ENCODE assay signal across 24 cellular contexts in the genomic region with DNA sequence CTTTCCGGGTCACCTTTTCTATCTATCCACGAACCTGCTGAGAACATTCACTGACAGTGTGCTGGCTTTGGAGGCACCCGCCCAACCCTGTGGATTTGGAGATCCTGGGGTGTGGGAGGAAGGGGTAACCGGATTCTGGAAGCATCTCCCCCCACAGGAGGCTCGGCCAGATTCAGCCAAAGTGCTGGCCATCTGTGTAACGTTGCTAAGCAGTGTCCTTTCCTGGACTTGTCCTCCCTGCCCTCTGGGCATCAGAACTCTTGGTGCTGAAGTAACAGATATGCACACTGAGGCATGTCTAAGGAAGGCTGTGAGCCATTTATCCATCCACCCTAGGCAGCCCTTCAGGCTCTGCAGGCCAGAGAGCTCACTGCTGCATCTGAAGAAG.
A peak's percentile ranks its signal among the peaks of the same experiment; 100 is the strongest.
DNase-seq lines count a peak whose midpoint lies in the region; ATAC-seq and TF ChIP-seq lines count a peak whose summit lies in the region.
"Had no signal": no experiment of that assay in that cellular context is flagged by ENCODE, and none has a peak within 500 bp of the region (broad histone marks: within the 10 kb centered on the region; RNA-seq: fewer than 3 reads in every experiment).

No MANE protein-coding gene starts in this region.

- POLR2A ChIA-PET in OCI-LY7 (lab: Charles Lee), result no interaction called here

- no peaks in the 10 kb centered on the region for H3K27me3 ChIP-seq in left lung
- H3K27me3 ChIP-seq: brain microvascular endothelial cell, suprapubic skin had no signal

- no peaks in the 10 kb centered on the region for H3K36me3 ChIP-seq in left lung
- H3K36me3 ChIP-seq in OCI-LY7 (ENCODE audit: insufficient read depth, low read length), result no peaks in the 10 kb centered on the region
- H3K36me3 ChIP-seq: brain microvascular endothelial cell, HAP-1, suprapubic skin had no signal

- ATAC-seq in Right ventricle myocardium inferior, result peak; percentile 38
- ATAC-seq in left lung, result peak; percentile 15
- ATAC-seq: activated naive CD8-positive, alpha-beta T cell treated with anti-CD3 and anti-CD28 coated beads, Interleukin-2, amount 50 U/mL, for 24 hours; naive thymus-derived CD4-positive, alpha-beta T cell; WTC11 had no signal

- H3K27ac ChIP-seq in left lung (no peak overlapping the region), OCI-LY7 (ENCODE audit: low read depth, low read length, poor library complexity, severe bottlenecking) (no peak overlapping the region)
- H3K27ac ChIP-seq: 22Rv1, brain microvascular endothelial cell, suprapubic skin had no signal

- peaks cover 0 to 3% of the 10 kb centered on the region in 2 donors for H3K4me1 ChIP-seq in left lung
- no peaks in the 10 kb centered on the region for H3K4me1 ChIP-seq in OCI-LY7 (ENCODE audit: insufficient read depth, low read length, poor library complexity, severe bottlenecking)
- H3K4me1 ChIP-seq: HAP-1 had no signal

- H3K9me3 ChIP-seq in left lung, result no peaks in the 10 kb centered on the region
- H3K9me3 ChIP-seq in OCI-LY7 (ENCODE audit: low read length), result no peaks in the 10 kb centered on the region
- H3K9me3 ChIP-seq: HAP-1, suprapubic skin had no signal

- no peak overlapping the region for H2AFZ ChIP-seq in OCI-LY7 (ENCODE audit: low read length)

- no peaks in the 10 kb centered on the region for H3K9me2 ChIP-seq in OCI-LY7 (ENCODE audit: insufficient read depth, low read length)

- H4K20me1 ChIP-seq in OCI-LY7 (ENCODE audit: insufficient read depth, low read length), result no peaks in the 10 kb centered on the region

- H3K79me2 ChIP-seq in OCI-LY7 (ENCODE audit: insufficient read depth, low read depth, low read length), result no peaks in the 10 kb centered on the region

- no peak overlapping the region for H3K4me2 ChIP-seq in OCI-LY7 (ENCODE audit: low read length)

- CTCF ChIA-PET in OCI-LY7 (lab: Charles Lee; ENCODE audit: unreplicated experiment), result no interaction called here

- intact Hi-C loops in Right ventricle myocardium inferior (cut with DNase I), result loop anchor here (2.0 kb wide), 1 partner anchor 30 kb away; no protein-coding TSS in a partner anchor
- intact Hi-C loops in cardiac septum (cut with DNase I), result no loop called here
- intact Hi-C loops in left lung (cut with DNase I), result no loop called here
- intact Hi-C loops in OCI-LY7 (cut with micrococcal nuclease; ENCODE audit: unreplicated experiment), result no loop called here

- H3K4me3 ChIP-seq in left lung, result no peak overlapping the region
- no peak overlapping the region for H3K4me3 ChIP-seq in OCI-LY7 (ENCODE audit: low read depth, low read length, poor library complexity, severe bottlenecking)
- H3K4me3 ChIP-seq: coronary artery, HAP-1, suprapubic skin had no signal

- TF ChIP-seq CTCF in left lung (IDR thresholded peaks at IDR 0.05) (no peak), OCI-LY7 (conservative IDR thresholded peaks at IDR 0.05; ENCODE audit: low read length) (no peak)

- no TSS peak for BruUV-seq in OCI-LY7 (replicated peaks; lab: Mats Ljungman, UMichigan)

- no peak for DNase-seq in Right ventricle myocardium inferior (ENCODE audit: missing footprints)
- DNase-seq in cardiac septum (ENCODE audit: low spot score), result no peak
- no peak for DNase-seq in left lung
- peak; percentile 19 for DNase-seq in retina
- no peak for DNase-seq in OCI-LY7 (ENCODE audit: low spot score)
- DNase-seq in NCI-H1417 (lab: John Stamatoyannopoulos, UW), result no peak
- no peak for DNase-seq in MV-4-11 (lab: John Stamatoyannopoulos, UW)
- no peak for DNase-seq in activated T-cell treated with anti-CD3 and anti-CD28 coated beads, Interleukin-2, amount 50 U/mL, for 1 hour
- DNase-seq: activated CD4-positive, alpha-beta T cell treated with anti-CD3 and anti-CD28 coated beads, Interleukin-2, amount 50 U/mL, for 4 hours; activated CD8-positive, alpha-beta memory T cell treated with anti-CD3 and anti-CD28 coated beads, Interleukin-2, amount 50 U/mL, for 4 hours; activated naive CD8-positive, alpha-beta T cell treated with anti-CD3 and anti-CD28 coated beads, Interleukin-2, amount 50 U/mL, for 24 hours; brain microvascular endothelial cell; CD8-positive, alpha-beta memory T cell; DMS153; GDM1; naive thymus-derived CD4-positive, alpha-beta T cell; NCI-H1694; NCI-H2171 treated with DMSO at 0.1 percent for 48 hours; NCI-H526 treated with DMSO at 0.1 percent for 48 hours had no signal
